Comparison of ENCODE assay signal across 8 cellular contexts in genomic region chr17:61139219-61139618, GRCh38.
DNase-seq lines count a peak whose midpoint lies in the region; ATAC-seq, FAIRE-seq and TF ChIP-seq lines count a peak whose summit lies in the region.

No MANE protein-coding gene starts in this region.

- H3K9me3 Mint-ChIP-seq in central memory CD8-positive, alpha-beta T cell: no peaks in the 10 kb centered on the region
- no peaks in the 10 kb centered on the region for H3K9me3 Mint-ChIP-seq in Caco-2 (ENCODE audit: unreplicated experiment)

- peaks cover 15% of the 10 kb centered on the region for H3K4me1 Mint-ChIP-seq in central memory CD8-positive, alpha-beta T cell
- H3K4me1 Mint-ChIP-seq in Caco-2 (ENCODE audit: low read depth, unreplicated experiment): no peaks in the 10 kb centered on the region

- no peaks in the 10 kb centered on the region for H3K36me3 Mint-ChIP-seq in central memory CD8-positive, alpha-beta T cell (ENCODE audit: insufficient read depth)
- H3K36me3 Mint-ChIP-seq in Caco-2 (ENCODE audit: insufficient read depth, unreplicated experiment): no peaks in the 10 kb centered on the region

- H3K27me3 ChIP-seq in Caco-2 (replicated peaks; ENCODE audit: control insufficient read depth, insufficient read depth, low read length): no peaks in the 10 kb centered on the region

- TF ChIP-seq CTCF in AG04449 (IDR thresholded peaks at IDR 0.05; ENCODE audit: insufficient read depth, low read length, missing control alignments): no peak
- no peak for TF ChIP-seq CTCF in Caco-2 (IDR thresholded peaks at IDR 0.05; ENCODE audit: insufficient read depth in 1 of 2, low read depth in 1 of 2, low read length in 1 of 2, severe bottlenecking in 1 of 2, unreplicated experiment in 1 of 2)

- peak; percentile 100 for ATAC-seq in GM19395 (IDR thresholded peaks at IDR 0.05; ENCODE audit: unreplicated experiment)
- peak; percentile 98 for ATAC-seq in HG03469 (IDR thresholded peaks at IDR 0.05; ENCODE audit: unreplicated experiment)
- ATAC-seq in central memory CD8-positive, alpha-beta T cell (replicated peaks; ENCODE audit: extremely low read depth, poor library complexity, severe bottlenecking): peak; percentile 99

- no peaks in the 10 kb centered on the region for H3K4me1 ChIP-seq in Caco-2

- DNase-seq in AG04449 (ENCODE audit: low read depth, low spot score) (peak; percentile 45), T-helper 9 cell (peak; percentile 20), Caco-2 (no peak), frontal cortex (ENCODE audit: low spot score in 2 of 2) (no peak)
- DNase-seq in central memory CD8-positive, alpha-beta T cell (ENCODE audit: low spot score in 2 of 2): peak in 1 of 2 donors; percentile 54
- peak in 2 of 3 donors; percentile 9 to 11 for DNase-seq in stimulated activated CD4-positive, alpha-beta T cell treated with anti-CD3 and anti-CD28 coated beads, Interleukin-12 subunit alpha, Interleukin-12 subunit beta, amount 100 ng/mL, for 48 hours (ENCODE audit: low read depth in 2 of 3, low spot score in 1 of 3)

- CTCF ChIA-PET in AG04449 (lab: Yijun Ruan, JAX) (interaction anchor here (0.8 to 1.8 kb wide), 4 partner anchors 9 to 137 kb away, joined by 3 to 4 read pairs (median 4); no protein-coding TSS in a partner anchor), Caco-2 (lab: Charles Lee) (no interaction called here)

- BruUV-seq in Caco-2 (replicated peaks; lab: Mats Ljungman, UMichigan): no TSS peak

- peak overlapping the region; percentile 90 for H3K27ac Mint-ChIP-seq in central memory CD8-positive, alpha-beta T cell (ENCODE audit: low read depth)
- no peak overlapping the region for H3K27ac Mint-ChIP-seq in Caco-2 (ENCODE audit: unreplicated experiment)

- POLR2A ChIA-PET in AG04449 (lab: Yijun Ruan, JAX) (no interaction called here), Caco-2 (lab: Charles Lee) (no interaction called here)

- H3K36me3 ChIP-seq in Caco-2 (ENCODE audit: control insufficient read depth, insufficient read depth, low read length): no peaks in the 10 kb centered on the region

- H3K4me3 Mint-ChIP-seq in central memory CD8-positive, alpha-beta T cell: peak overlapping the region; percentile 36
- no peak overlapping the region for H3K4me3 Mint-ChIP-seq in Caco-2 (ENCODE audit: unreplicated experiment)

- no peak for FAIRE-seq in frontal cortex (lab: Jason Lieb, UNC)

- no peaks in the 10 kb centered on the region for H3K9me3 ChIP-seq in Caco-2

- no peaks in the 10 kb centered on the region for H3K27me3 Mint-ChIP-seq in central memory CD8-positive, alpha-beta T cell
- H3K27me3 Mint-ChIP-seq in Caco-2 (ENCODE audit: insufficient read depth, unreplicated experiment): no peaks in the 10 kb centered on the region

- intact Hi-C loops in Caco-2 (cut with micrococcal nuclease; ENCODE audit: unreplicated experiment): no loop called here

- no peak overlapping the region for H3K4me3 ChIP-seq in AG04449 (ENCODE audit: low read depth, low read length)
- no peak overlapping the region for H3K4me3 ChIP-seq in Caco-2 (ENCODE audit: low read depth, low read length)

Comparison
In these comparisons a context has a peak if more than half of its experiments do, and no peak if none do; other contexts are left out.
1. DNase-seq: peak in AG04449 (single experiment), T-helper 9 cell (single experiment) and stimulated activated CD4-positive, alpha-beta T cell treated with anti-CD3 and anti-CD28 coated beads, Interleukin-12 subunit alpha, Interleukin-12 subunit beta, amount 100 ng/mL, for 48 hours (2 of 3); none in Caco-2 (0 of 2) and frontal cortex (0 of 2).
2. Peak in every context shown above with its lines, with median percentiles within 50 percentile points of each other: ATAC-seq.